Comparison of ENCODE assay signal across 11 cellular contexts in genomic region chr22:43891360-43892182, GRCh38. TPM values are rescaled to one million over a fixed set of nuclear protein-coding genes. Genes with fewer than 3 reads are reported as not detected.
DNase-seq lines count a peak whose midpoint lies in the region; ATAC-seq and TF ChIP-seq lines count a peak whose summit lies in the region.
"Had no signal": no experiment of that assay in that cellular context is flagged by ENCODE, and none has a peak within 500 bp of the region (broad histone marks: within the 10 kb centered on the region; RNA-seq: fewer than 3 reads in every experiment).

PNPLA5 (minus strand) TSS chr22:43892013; CDS start chr22:43891880, 133 bp downstream.

- peak; percentile 33 for DNase-seq in NCI-H82 (lab: John Stamatoyannopoulos, UW)
- DNase-seq in NCI-H82 treated with DMSO at 0.1 percent for 48 hours (lab: John Stamatoyannopoulos, UW; ENCODE audit: unreplicated experiment) = no peak
- DNase-seq in RPMI8226 = peak; percentile 74
- DNase-seq in head of caudate nucleus = peak; percentile 16 to 83 (median 65)
- DNase-seq in stimulated activated CD4-positive, alpha-beta T cell treated with anti-CD3 and anti-CD28 coated beads, Interleukin-15, amount 100 ng/mL, for 24 hours = peak; percentile 67
- no peak for DNase-seq in natural killer cell
- no peak for DNase-seq in G401 (ENCODE audit: low spot score)
- DNase-seq in NCI-H1436 (lab: John Stamatoyannopoulos, UW) = no peak

- no peak within 1 kb of the TSS for H3K27ac Mint-ChIP-seq in natural killer cell
- H3K27ac Mint-ChIP-seq: activated naive CD4-positive, alpha-beta T cell treated with anti-CD3 and anti-CD28 coated beads, Interleukin-2, amount 50 U/mL, for 24 hours had no signal

- H3K36me3 Mint-ChIP-seq in natural killer cell = no peaks in the 10 kb centered on the region
- H3K36me3 Mint-ChIP-seq: activated naive CD4-positive, alpha-beta T cell treated with anti-CD3 and anti-CD28 coated beads, Interleukin-2, amount 50 U/mL, for 24 hours had no signal

- H3K4me3 Mint-ChIP-seq in natural killer cell = no peak within 1 kb of the TSS
- H3K4me3 Mint-ChIP-seq: activated naive CD4-positive, alpha-beta T cell treated with anti-CD3 and anti-CD28 coated beads, Interleukin-2, amount 50 U/mL, for 24 hours had no signal

- in situ Hi-C loops in G401 (cut with HindIII; ENCODE audit: low sequenced_read_pairs) = no loop called here

- intact Hi-C loops in head of caudate nucleus (cut with DNase I) = no loop called here
- intact Hi-C loops in natural killer cell (cut with micrococcal nuclease) = no loop called here

- H3K27me3 Mint-ChIP-seq in natural killer cell (ENCODE audit: low read depth in 2 of 2) = peaks cover 27% of the 10 kb centered on the region in 2 donors

- ATAC-seq in natural killer cell = no peak
- ATAC-seq: gastroesophageal sphincter had no signal

- TF ChIP-seq CTCF in natural killer cell (IDR thresholded peaks at IDR 0.05) = no peak

- H3K4me1 Mint-ChIP-seq in natural killer cell = no peaks in the 10 kb centered on the region
- H3K4me1 Mint-ChIP-seq: activated naive CD4-positive, alpha-beta T cell treated with anti-CD3 and anti-CD28 coated beads, Interleukin-2, amount 50 U/mL, for 24 hours had no signal

- no peaks in the 10 kb centered on the region for H3K9me3 Mint-ChIP-seq in natural killer cell
- H3K9me3 Mint-ChIP-seq: activated naive CD4-positive, alpha-beta T cell treated with anti-CD3 and anti-CD28 coated beads, Interleukin-2, amount 50 U/mL, for 24 hours had no signal

RNA-seq across cellular contexts. Expression of gene PNPLA5, which starts in this region (rescaled TPM):
- total RNA-seq in natural killer cell = not detected
- not detected in 2 replicates for total RNA-seq in G401 (2014; rRNA removed; shearing (Covaris generic))
- total RNA-seq: gastroesophageal sphincter, omental fat pad had no signal

Comparison
In these comparisons a context has a peak if more than half of its experiments do, and no peak if none do; other contexts are left out.
1. DNase-seq: peak in NCI-H82 (single experiment), RPMI8226 (single experiment), head of caudate nucleus (42 of 42) and stimulated activated CD4-positive, alpha-beta T cell treated with anti-CD3 and anti-CD28 coated beads, Interleukin-15, amount 100 ng/mL, for 24 hours (single experiment); none in NCI-H82 treated with DMSO at 0.1 percent for 48 hours (single experiment), natural killer cell (single experiment), G401 (single experiment) and NCI-H1436 (single experiment).